Comparison of ENCODE assay signal across 8 cellular contexts in the genomic region with DNA sequence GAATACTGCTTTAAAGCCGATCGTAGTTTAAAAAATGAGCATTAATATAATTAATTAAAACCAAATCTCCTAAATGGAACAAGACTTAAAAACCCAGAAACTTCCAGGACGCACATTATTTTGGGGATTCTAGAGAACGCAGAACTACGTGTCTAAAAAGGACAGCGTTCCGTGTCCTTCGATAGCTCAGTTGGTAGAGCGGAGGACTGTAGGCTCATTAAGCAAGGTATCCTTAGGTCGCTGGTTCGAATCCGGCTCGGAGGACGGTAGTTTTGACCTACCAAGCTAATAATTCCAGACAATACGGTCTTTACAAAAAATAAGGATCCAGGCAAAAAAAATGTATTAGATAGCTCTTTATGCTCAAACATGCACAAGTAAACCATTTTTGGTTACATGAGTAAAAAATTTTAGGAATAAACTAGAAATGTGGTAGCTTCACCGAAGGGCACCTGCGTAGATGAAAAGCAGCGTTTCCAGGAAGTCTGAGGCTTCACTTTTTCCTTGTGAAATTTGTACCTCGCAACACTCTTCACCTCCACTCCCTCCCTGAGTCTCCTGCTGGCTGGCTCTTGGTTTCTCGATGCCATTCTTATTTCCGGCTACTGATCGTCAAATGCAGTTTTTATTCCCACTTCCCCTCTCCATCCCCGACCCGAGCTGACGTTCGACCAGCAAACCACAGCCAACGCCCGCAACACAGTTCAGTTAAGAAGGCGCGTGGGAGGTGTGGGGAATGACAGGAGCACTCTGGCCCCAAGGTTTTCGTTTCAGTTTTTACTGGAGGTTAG. TPM values are rescaled to one million over a fixed set of nuclear protein-coding genes. Genes with fewer than 3 reads are reported as not detected.
DNase-seq lines count a peak whose midpoint lies in the region; ATAC-seq, FAIRE-seq and TF ChIP-seq lines count a peak whose summit lies in the region.

No MANE protein-coding gene starts in this region.

- H3K27ac Mint-ChIP-seq in H9, result no peak overlapping the region; a peak in 1 of 7 replicates
- peak overlapping the region; percentile 92 for H3K27ac Mint-ChIP-seq in activated naive CD8-positive, alpha-beta T cell

- no peak overlapping the region for H3T11ph ChIP-seq in H9 (ENCODE audit: low read length)

- H4K8ac ChIP-seq in H9 (replicated peaks; ENCODE audit: insufficient read length, low read depth, low read length), result no peak overlapping the region

- no peak overlapping the region for H2AFZ ChIP-seq in H9 (ENCODE audit: low read length)

- ATAC-seq in right cardiac atrium, result peak in 1 of 2 donors; percentile 49
- no peak for ATAC-seq in gastrocnemius medialis

- no peak for FAIRE-seq in small intestine (lab: Jason Lieb, UNC)

- intact Hi-C loops in right cardiac atrium (cut with DNase I) (no loop called here), gastrocnemius medialis (cut with DNase I; ENCODE audit: low total_unique reads) (no loop called here)

- H3K18ac ChIP-seq in H9 (ENCODE audit: insufficient read length, low read depth, low read length), result no peak overlapping the region

- no peak overlapping the region for H4K91ac ChIP-seq in H9 (ENCODE audit: insufficient read length, low read depth, low read length)

- H3K36me3 Mint-ChIP-seq in H9 (ENCODE audit: insufficient read depth in 1 of 3, low read depth in 3 of 3), result no peaks in the 10 kb centered on the region
- H3K36me3 Mint-ChIP-seq in activated naive CD8-positive, alpha-beta T cell, result no peaks in the 10 kb centered on the region

- no peaks in the 10 kb centered on the region for H3K79me1 ChIP-seq in H9 (ENCODE audit: insufficient read depth, low read depth, low read length, poor library complexity, severe bottlenecking)

- no peak overlapping the region for H3K14ac ChIP-seq in H9 (ENCODE audit: insufficient read depth, low read length)

- DNase-seq in H9 (peak; percentile 79), RPMI7951 (ENCODE audit: low read depth) (peak; percentile 74), right cardiac atrium (peak; percentile 40 to 68 (median 56)), small intestine (peak; percentile 46), NCI-H526 (lab: John Stamatoyannopoulos, UW) (no peak), gastrocnemius medialis (no peak), cerebellum (ENCODE audit: low spot score) (no peak)

- H3K23ac ChIP-seq in H9 (ENCODE audit: insufficient read length, low read depth, low read length), result no peak overlapping the region

- no peak overlapping the region for H2AK5ac ChIP-seq in H9 (ENCODE audit: insufficient read length, low read length)

- H4K5ac ChIP-seq in H9 (ENCODE audit: insufficient read length, low read depth, low read length), result no peak overlapping the region

- H3K79me2 ChIP-seq in H9 (ENCODE audit: insufficient read depth, low read length), result no peaks in the 10 kb centered on the region

- no peak for TF ChIP-seq CTCF in H9 (conservative IDR thresholded peaks at IDR 0.05)
- no peak for TF ChIP-seq CTCF in gastrocnemius medialis (IDR thresholded peaks at IDR 0.05 in 4 of 5, conservative IDR thresholded peaks at IDR 0.05 in 1 of 5)

- H3K56ac ChIP-seq in H9 (ENCODE audit: insufficient read length, low read depth, low read length), result no peak overlapping the region

- no peak overlapping the region for H2BK5ac ChIP-seq in H9 (ENCODE audit: insufficient read length, low read length)

- no peak for TF ChIP-seq POLR2A in gastrocnemius medialis (IDR thresholded peaks at IDR 0.05)

- no peak overlapping the region for H2BK15ac ChIP-seq in H9 (ENCODE audit: low read depth, low read length)

- no peak overlapping the region for H2BK120ac ChIP-seq in H9 (ENCODE audit: low read depth, low read length, poor library complexity, severe bottlenecking)

- H3K4me1 Mint-ChIP-seq in H9, result peaks cover 9 to 10% of the 10 kb centered on the region in 2 experiments
- H3K4me1 Mint-ChIP-seq in activated naive CD8-positive, alpha-beta T cell (ENCODE audit: low read depth), result peaks cover 17% of the 10 kb centered on the region

- H3K36me3 ChIP-seq in small intestine (ENCODE audit: control insufficient read depth in 2 of 2, insufficient read depth in 2 of 2, low read length in 2 of 2) (no peaks in the 10 kb centered on the region), gastrocnemius medialis (no peaks in the 10 kb centered on the region)

- peaks cover 10 to 11% of the 10 kb centered on the region in 2 experiments; a peak in 4 of 5 replicates for H3K9me3 Mint-ChIP-seq in H9
- peaks cover 8% of the 10 kb centered on the region for H3K9me3 Mint-ChIP-seq in activated naive CD8-positive, alpha-beta T cell (ENCODE audit: low read depth)

- H3K27ac ChIP-seq in H9 (ENCODE audit: insufficient read length, low read depth, low read length) (no peak overlapping the region), right cardiac atrium (ENCODE audit: low read length) (no peak overlapping the region), small intestine (ENCODE audit: low read depth in 1 of 2, low read length in 1 of 2) (no peak overlapping the region), gastrocnemius medialis (no peak overlapping the region)

- no peak overlapping the region for H2BK20ac ChIP-seq in H9 (ENCODE audit: low read depth, low read length, poor library complexity, severe bottlenecking)

- H3K4me3 ChIP-seq in right cardiac atrium (ENCODE audit: low read length) (peak overlapping the region; percentile 53), small intestine (ENCODE audit: low read depth in 1 of 2, low read length in 2 of 2) (peak overlapping the region in 1 of 2 donors; percentile 34), gastrocnemius medialis (peak overlapping the region in 2 of 4 donors; percentile 31 to 41)

- H3K4me3 Mint-ChIP-seq in H9, result peak overlapping the region; percentile 87 to 97
- H3K4me3 Mint-ChIP-seq in activated naive CD8-positive, alpha-beta T cell, result peak overlapping the region; percentile 88

- H3K9ac ChIP-seq in H9 (ENCODE audit: extremely low read depth, insufficient read length, low read length), result no peak overlapping the region

- peak overlapping the region; percentile 81 for H3K4me2 ChIP-seq in H9 (ENCODE audit: insufficient read depth, insufficient read length, low read length)

- H4K20me1 ChIP-seq in H9 (ENCODE audit: control insufficient read depth, insufficient read depth, insufficient read length), result no peaks in the 10 kb centered on the region

- WGBS in H9 (ENCODE audit: extremely low coverage, insufficient read length, low lambda C conversion rate), result no CpG with 5 or more reads among the region's 31 CpGs
- 4% methylated on average over 31 of the region's 31 CpGs for whole genome bisulfite sequencing in right cardiac atrium
- 3 to 4% (median 3%) methylated on average over 31 of the region's 31 CpGs for WGBS in small intestine, 3 donors

- H3K23me2 ChIP-seq in H9 (ENCODE audit: insufficient read length, low read depth, low read length, poor library complexity, severe bottlenecking), result peaks cover 3% of the 10 kb centered on the region

- H2BK12ac ChIP-seq in H9 (ENCODE audit: insufficient read length, low read depth, low read length), result no peak overlapping the region

- H3K4me1 ChIP-seq in H9 (ENCODE audit: insufficient read depth, low read length) (no peaks in the 10 kb centered on the region), right cardiac atrium (ENCODE audit: control insufficient read depth, insufficient read depth, low read length) (no peaks in the 10 kb centered on the region), small intestine (ENCODE audit: control insufficient read depth in 2 of 2, insufficient read depth in 1 of 2, low read depth in 1 of 2, low read length in 1 of 2) (peaks cover 0 to 3% of the 10 kb centered on the region in 2 donors), gastrocnemius medialis (peaks cover 0 to 4% of the 10 kb centered on the region in 2 donors)

- H3K27me3 Mint-ChIP-seq in H9 (ENCODE audit: low read depth), result peaks cover 23% of the 10 kb centered on the region
- H3K27me3 Mint-ChIP-seq in activated naive CD8-positive, alpha-beta T cell, result no peaks in the 10 kb centered on the region

- H3K9me3 ChIP-seq in H9 (ENCODE audit: control insufficient read depth, low read depth, low read length), result no peaks in the 10 kb centered on the region
- no peaks in the 10 kb centered on the region for H3K9me3 ChIP-seq in right cardiac atrium (ENCODE audit: control insufficient read depth, low read length)
- H3K9me3 ChIP-seq in small intestine (ENCODE audit: control insufficient read depth, low read depth), result no peaks in the 10 kb centered on the region
- peaks cover 0 to 9% (median 0%) of the 10 kb centered on the region in 3 donors for H3K9me3 ChIP-seq in gastrocnemius medialis

- no peak overlapping the region for H3K4ac ChIP-seq in H9 (ENCODE audit: low read depth, low read length)

- H3K27me3 ChIP-seq in H9 (ENCODE audit: insufficient read depth, low read length) (no peaks in the 10 kb centered on the region), right cardiac atrium (ENCODE audit: control insufficient read depth, insufficient read depth) (no peaks in the 10 kb centered on the region), small intestine (ENCODE audit: control insufficient read depth in 2 of 2, insufficient read depth in 2 of 2, low read length in 2 of 2) (peaks cover 0 to 6% of the 10 kb centered on the region in 2 donors), gastrocnemius medialis (peaks cover 0 to 40% (median 6%) of the 10 kb centered on the region in 3 donors)

- in situ Hi-C loops in gastrocnemius medialis (cut with MboI; ENCODE audit: low sequenced_read_pairs in 4 of 4), result loop anchor here in 1 of 4 donors (10.0 kb wide), 1 partner anchor 242 kb away; no protein-coding TSS in a partner anchor

RNA-seq across cellular contexts. Expression of a gene that starts 19.6 kb away (rescaled TPM):
- total RNA-seq in H9 (2021) (26.4 and 27.3 TPM in 2 replicates), right cardiac atrium (1 to 10 TPM; 8.9 to 9.5 (median 9.3) TPM), gastrocnemius medialis (10 to 100 TPM in 1 of 4 donors, 1 to 10 TPM in 3; 7.1 to 13.2 (median 9.5) TPM), cerebellum (7.6 TPM)
- total RNA-seq in RPMI7951 (2014; rRNA removed; shearing (Covaris generic)), result 16.2 and 20.6 TPM in 2 replicates
- polyA plus RNA-seq in right cardiac atrium (9.2 TPM), small intestine (10 to 100 TPM; 17.4 to 20.9 (median 18.1) TPM)

RNA-seq across cellular contexts. Expression of a gene that starts 39.0 kb away (rescaled TPM):
- 50.4 and 54.7 TPM in 2 replicates for total RNA-seq in H9 (2021)
- total RNA-seq in RPMI7951 (2014; rRNA removed; shearing (Covaris generic)), result 130 and 164 TPM in 2 replicates
- 10 to 100 TPM; 34.6 to 42.9 (median 35.9) TPM for total RNA-seq in right cardiac atrium
- polyA plus RNA-seq in right cardiac atrium, result 20.1 TPM
- polyA plus RNA-seq in small intestine, result 10 to 100 TPM; 47.0 to 62.7 (median 56.2) TPM
- 10 to 100 TPM; 20.1 to 58.7 (median 28.4) TPM for total RNA-seq in gastrocnemius medialis
- total RNA-seq in cerebellum, result 35.7 TPM

Comparison
In these comparisons a context has a peak if more than half of its experiments do, and no peak if none do; other contexts are left out.
1. DNase-seq: peak in H9 (single experiment), RPMI7951 (single experiment), right cardiac atrium (3 of 3) and small intestine (single experiment); none in NCI-H526 (0 of 2), gastrocnemius medialis (0 of 2) and cerebellum (single experiment).